8 cellular contexts compared by ENCODE assay signal in genomic region chr9:99660191-99660636, GRCh38.
A peak's percentile ranks its signal among the peaks of the same experiment; 100 is the strongest.
DNase-seq lines count a peak whose midpoint lies in the region; ATAC-seq and TF ChIP-seq lines count a peak whose summit lies in the region.

No MANE protein-coding gene starts in this region.

- ATAC-seq in GM19328 (IDR thresholded peaks at IDR 0.05; ENCODE audit: unreplicated experiment) (peak; percentile 85), HG03103 (IDR thresholded peaks at IDR 0.05; ENCODE audit: low read depth, unreplicated experiment) (peak; percentile 92)

- peaks cover 0 to 4% (median 1%) of the 10 kb centered on the region in 3 donors for H3K27me3 Mint-ChIP-seq in CD14-positive monocyte (ENCODE audit: low read depth in 3 of 3)

- intact Hi-C loops in CD14-positive monocyte (cut with micrococcal nuclease): loop anchor here in 1 of 2 donors (10.0 kb wide), 1 partner anchor 145 kb away; no protein-coding TSS in a partner anchor

- peaks cover 9% of the 10 kb centered on the region for H3K4me1 Mint-ChIP-seq in CD14-positive monocyte

- peak; percentile 75 for DNase-seq in CD14-positive monocyte (ENCODE audit: low spot score)
- peak in 33 of 56 donors; percentile 2 to 56 (median 15) for DNase-seq in amygdala (lab: John Stamatoyannopoulos, UW)
- DNase-seq in activated effector memory CD4-positive, alpha-beta T cell treated with Interleukin-2 at 50 U/mL for 16 hours: no peak
- no peak for DNase-seq in HUDEP-2 (lab: John Stamatoyannopoulos, UW; ENCODE audit: unreplicated experiment in 76 of 76)
- no peak for DNase-seq in LoVo (ENCODE audit: low spot score)
- DNase-seq in T-helper 1 cell: no peak

- no peak for TF ChIP-seq CTCF in CD14-positive monocyte (IDR thresholded peaks at IDR 0.05)

- H3K27ac Mint-ChIP-seq in CD14-positive monocyte: peak overlapping the region; percentile 79 to 93 (median 84)

- no peaks in the 10 kb centered on the region for H3K9me3 Mint-ChIP-seq in CD14-positive monocyte

- no peaks in the 10 kb centered on the region for H3K36me3 Mint-ChIP-seq in CD14-positive monocyte

- H3K4me3 Mint-ChIP-seq in CD14-positive monocyte: peak overlapping the region; percentile 25 to 64

Comparison
In these comparisons a context has a peak if more than half of its experiments do, and no peak if none do; other contexts are left out.
1. DNase-seq: peak in CD14-positive monocyte (single experiment) and amygdala (33 of 56); none in activated effector memory CD4-positive, alpha-beta T cell treated with Interleukin-2 at 50 U/mL for 16 hours (single experiment), HUDEP-2 (0 of 76), LoVo (single experiment) and T-helper 1 cell (0 of 5).